11 cellular contexts compared by ENCODE assay signal in the genomic region with DNA sequence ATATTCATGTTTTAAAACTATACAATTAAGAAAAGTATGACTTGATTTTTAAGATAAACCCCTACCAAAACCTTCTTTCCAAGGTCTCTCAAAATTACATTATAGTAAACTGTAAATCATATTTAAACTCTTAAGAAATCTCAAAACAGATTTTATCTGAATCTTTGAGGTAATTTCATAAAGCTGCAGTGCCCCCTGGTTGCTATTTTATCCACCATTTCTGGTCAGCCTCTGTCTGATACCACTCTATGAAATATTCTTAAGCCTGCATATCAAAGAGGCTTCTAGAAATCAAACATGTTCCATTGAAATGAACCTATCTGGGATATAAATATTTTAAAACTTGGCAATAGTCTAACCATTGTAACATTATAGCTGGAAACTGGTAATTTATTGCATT.
DNase-seq lines count a peak whose midpoint lies in the region.
"Had no signal": no experiment of that assay in that cellular context is flagged by ENCODE, and none has a peak within 500 bp of the region (broad histone marks: within the 10 kb centered on the region; RNA-seq: fewer than 3 reads in every experiment).

No MANE protein-coding gene starts in this region.

- H3K4me3 ChIP-seq in adipocyte (ENCODE audit: low read length): no peak overlapping the region

- H3K27me3 ChIP-seq in adipocyte (replicated peaks; ENCODE audit: control insufficient read depth, insufficient read depth, low read length): no peaks in the 10 kb centered on the region

- H3K9ac ChIP-seq in adipocyte (ENCODE audit: low read length): no peak overlapping the region

- H3K4me1 ChIP-seq in adipocyte (ENCODE audit: control insufficient read depth, insufficient read depth, low read length): no peaks in the 10 kb centered on the region

- no peaks in the 10 kb centered on the region for H3K36me3 ChIP-seq in adipocyte (ENCODE audit: control insufficient read depth, insufficient read depth, low read length, severe bottlenecking)

- DNase-seq in EH (ENCODE audit: low read depth) (peak; percentile 26), LHCN-M2 (ENCODE audit: low read depth) (peak; percentile 25), adipocyte (ENCODE audit: low read depth) (peak; percentile 67), midbrain (lab: John Stamatoyannopoulos, UW) (peak; percentile 0)
- DNase-seq in activated CD4-positive, alpha-beta T cell treated with anti-CD3 and anti-CD28 coated beads, Interleukin-2, amount 50 U/mL, for 4 hours: no peak
- no peak for DNase-seq in activated CD8-positive, alpha-beta memory T cell treated with anti-CD3 and anti-CD28 coated beads, Interleukin-2, amount 50 U/mL, for 48 hours
- no peak for DNase-seq in activated naive CD4-positive, alpha-beta T cell (lab: John Stamatoyannopoulos, UW)
- DNase-seq: activated T-cell treated with anti-CD3 and anti-CD28 coated beads, Interleukin-2, amount 50 U/mL, for 1 hour; erythroblast; MV-4-11; naive thymus-derived CD8-positive, alpha-beta T cell had no signal

- no peaks in the 10 kb centered on the region for H3K9me3 ChIP-seq in adipocyte (ENCODE audit: control insufficient read depth, low read length)

Comparison
In these comparisons a context has a peak if more than half of its experiments do, and no peak if none do; other contexts are left out.
1. DNase-seq: peak in EH (single experiment), LHCN-M2 (single experiment), adipocyte (single experiment) and midbrain (single experiment); none in activated CD4-positive, alpha-beta T cell treated with anti-CD3 and anti-CD28 coated beads, Interleukin-2, amount 50 U/mL, for 4 hours (0 of 2), activated CD8-positive, alpha-beta memory T cell treated with anti-CD3 and anti-CD28 coated beads, Interleukin-2, amount 50 U/mL, for 48 hours (single experiment) and activated naive CD4-positive, alpha-beta T cell (0 of 4).